17 cellular contexts compared by ENCODE assay signal in genomic region chr13:43652751-43653150, GRCh38.
"Had no signal": no experiment of that assay in that cellular context is flagged by ENCODE, and none has a peak within 500 bp of the region (broad histone marks: within the 10 kb centered on the region; RNA-seq: fewer than 3 reads in every experiment).

No MANE protein-coding gene starts in this region.

- H3K9me3 Mint-ChIP-seq: activated CD4-positive, alpha-beta memory T cell treated with anti-CD3 and anti-CD28 coated beads, Interleukin-2, amount 10 ng/mL, durations not matched to agents 7 days and 5 days; activated naive CD4-positive, alpha-beta T cell treated with anti-CD3 and anti-CD28 coated beads, Interleukin-2, amount 10 ng/mL, durations not matched to agents 7 days and 5 days; activated naive CD8-positive, alpha-beta T cell treated with anti-CD3 and anti-CD28 coated beads for 36 hours; activated T-cell treated with anti-CD3 and anti-CD28 coated beads, Interleukin-2, amount 50 U/mL, for 72 hours; activated T-helper 2 cell treated with anti-CD3 and anti-CD28 coated beads, Interferon-gamma antibody, Interleukin-2, Interleukin-4, amounts not matched to agents 10 μg/mL and 5 μg/mL and 100 μg/mL, durations not matched to agents 14 hours and 24 hours and 36 hours; T-cell had no signal

- ATAC-seq: activated T-cell treated with anti-CD3 and anti-CD28 coated beads, Interleukin-2, amount 50 U/mL, for 72 hours; T-cell had no signal

- H3K27me3 Mint-ChIP-seq: activated naive CD8-positive, alpha-beta T cell treated with anti-CD3 and anti-CD28 coated beads for 36 hours had no signal

- H3K36me3 Mint-ChIP-seq: activated naive CD4-positive, alpha-beta T cell treated with anti-CD3 and anti-CD28 coated beads, Interleukin-2, amount 10 ng/mL, durations not matched to agents 7 days and 5 days; activated naive CD8-positive, alpha-beta T cell treated with anti-CD3 and anti-CD28 coated beads for 36 hours; T-cell had no signal

- H3K4me3 Mint-ChIP-seq: activated CD4-positive, alpha-beta memory T cell treated with anti-CD3 and anti-CD28 coated beads, Interleukin-2, amount 10 ng/mL, durations not matched to agents 7 days and 5 days; activated naive CD4-positive, alpha-beta T cell treated with anti-CD3 and anti-CD28 coated beads, Interleukin-2, amount 10 ng/mL, durations not matched to agents 7 days and 5 days; activated naive CD8-positive, alpha-beta T cell treated with anti-CD3 and anti-CD28 coated beads for 36 hours; activated T-cell treated with anti-CD3 and anti-CD28 coated beads, Interleukin-2, amount 50 U/mL, for 72 hours; T-cell had no signal

- DNase-seq: activated CD4-positive, alpha-beta memory T cell treated with anti-CD3 and anti-CD28 coated beads, Interleukin-2, amount 10 ng/mL, durations not matched to agents 7 days and 5 days; activated CD4-positive, alpha-beta T cell treated with anti-CD3 and anti-CD28 coated beads, Interleukin-2, amount 50 U/mL, for 1 hour; activated CD4-positive, CD25-positive, alpha-beta regulatory T cell; activated gamma-delta T cell treated with Interleukin-2 at 50 U/mL for 16 hours; activated naive CD4-positive, alpha-beta T cell treated with anti-CD3 and anti-CD28 coated beads, Interleukin-2, amount 10 ng/mL, durations not matched to agents 7 days and 5 days; activated naive CD8-positive, alpha-beta T cell treated with anti-CD3 and anti-CD28 coated beads for 36 hours; activated T-cell treated with anti-CD3 and anti-CD28 coated beads, Interleukin-2, amount 50 U/mL, for 72 hours; cerebellar nuclear complex; Kasumi-1; NCI-H1930; NCI-H226; NCI-H82; SIG-M5; T-cell; T-helper 2 cell; T1000 had no signal

- H3K27ac Mint-ChIP-seq: activated CD4-positive, alpha-beta memory T cell treated with anti-CD3 and anti-CD28 coated beads, Interleukin-2, amount 10 ng/mL, durations not matched to agents 7 days and 5 days; activated naive CD4-positive, alpha-beta T cell treated with anti-CD3 and anti-CD28 coated beads, Interleukin-2, amount 10 ng/mL, durations not matched to agents 7 days and 5 days; activated naive CD8-positive, alpha-beta T cell treated with anti-CD3 and anti-CD28 coated beads for 36 hours; activated T-cell treated with anti-CD3 and anti-CD28 coated beads, Interleukin-2, amount 50 U/mL, for 72 hours; activated T-helper 2 cell treated with anti-CD3 and anti-CD28 coated beads, Interferon-gamma antibody, Interleukin-2, Interleukin-4, amounts not matched to agents 10 μg/mL and 5 μg/mL and 100 μg/mL, durations not matched to agents 14 hours and 24 hours and 36 hours; T-cell had no signal

- H3K4me1 Mint-ChIP-seq: activated CD4-positive, alpha-beta memory T cell treated with anti-CD3 and anti-CD28 coated beads, Interleukin-2, amount 10 ng/mL, durations not matched to agents 7 days and 5 days; activated naive CD4-positive, alpha-beta T cell treated with anti-CD3 and anti-CD28 coated beads, Interleukin-2, amount 10 ng/mL, durations not matched to agents 7 days and 5 days; activated naive CD8-positive, alpha-beta T cell treated with anti-CD3 and anti-CD28 coated beads for 36 hours; T-cell had no signal
